In the genomic region with DNA sequence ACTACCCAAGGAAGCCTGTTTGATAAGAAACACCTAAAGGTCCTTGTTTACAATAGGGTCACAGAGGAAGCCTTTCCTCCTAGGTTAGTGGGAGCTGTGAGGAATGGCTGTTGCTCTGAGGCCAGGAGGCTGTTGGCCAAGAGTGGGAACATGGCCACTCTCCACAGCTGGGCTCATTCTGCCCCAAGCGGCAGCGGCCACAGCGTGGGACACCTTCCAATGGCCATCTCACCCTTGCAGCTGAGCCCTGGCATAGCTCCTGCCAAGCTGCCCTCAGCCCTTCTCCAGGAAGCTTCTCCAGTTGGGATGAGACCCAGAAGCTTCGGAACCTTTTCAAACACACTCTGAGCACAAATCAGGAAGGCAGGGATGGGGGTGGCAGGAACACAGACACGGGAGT, we compare ENCODE assay signal across 15 cellular contexts.
DNase-seq lines count a peak whose midpoint lies in the region; ATAC-seq and TF ChIP-seq lines count a peak whose summit lies in the region.
"Had no signal": no experiment of that assay in that cellular context is flagged by ENCODE, and none has a peak within 500 bp of the region (broad histone marks: within the 10 kb centered on the region; RNA-seq: fewer than 3 reads in every experiment).

No MANE protein-coding gene starts in this region.

- H3K4ac ChIP-seq in trophoblast cell (ENCODE audit: low read depth, low read length) = no peak overlapping the region

- no peak overlapping the region for H2AK5ac ChIP-seq in trophoblast cell (ENCODE audit: low read length)

- H3K4me1 ChIP-seq in PC-3 (ENCODE audit: insufficient read depth, low read length) (peaks cover 48% of the 10 kb centered on the region), trophoblast cell (ENCODE audit: control insufficient read depth in 1 of 2, insufficient read depth in 2 of 2, low read length in 2 of 2) (peaks cover 12 to 25% of the 10 kb centered on the region in 2 experiments)
- H3K4me1 ChIP-seq: sigmoid colon had no signal

- no peak overlapping the region for H2BK120ac ChIP-seq in trophoblast cell (ENCODE audit: insufficient read depth, low read length, poor library complexity)

- H3K23ac ChIP-seq in trophoblast cell (ENCODE audit: low read length) = no peak overlapping the region

- peak overlapping the region; percentile 87 for H2BK12ac ChIP-seq in trophoblast cell (ENCODE audit: low read length)

- H4K91ac ChIP-seq in trophoblast cell (ENCODE audit: low read depth, low read length) = peak overlapping the region; percentile 28

- H3F3A ChIP-seq in PC-3 (ENCODE audit: low read length, unreplicated experiment) = peaks cover 3% of the 10 kb centered on the region

- no peak overlapping the region for H4K12ac ChIP-seq in trophoblast cell (ENCODE audit: low read depth, low read length)

- H3K18ac ChIP-seq in trophoblast cell (ENCODE audit: low read length) = peak overlapping the region; percentile 40

- peak overlapping the region; percentile 11 for H4K8ac ChIP-seq in trophoblast cell (ENCODE audit: low read depth, low read length)

- H3K4me3 ChIP-seq in PC-3 (ENCODE audit: low read length) (no peak overlapping the region), trophoblast cell (ENCODE audit: low read depth, low read length) (no peak overlapping the region)
- H3K4me3 ChIP-seq: sigmoid colon, stomach had no signal

- ATAC-seq in PC-3 = no peak

- H3K9me2 ChIP-seq in PC-3 (replicated peaks; ENCODE audit: low read length) = no peaks in the 10 kb centered on the region

- peak overlapping the region; percentile 46 for H2BK5ac ChIP-seq in trophoblast cell (ENCODE audit: low read depth, low read length, poor library complexity)

- no peaks in the 10 kb centered on the region for H3K79me2 ChIP-seq in PC-3 (ENCODE audit: low read length)
- H3K79me2 ChIP-seq in trophoblast cell (ENCODE audit: control insufficient read depth, insufficient read depth, low read length, poor library complexity) = peaks cover 2% of the 10 kb centered on the region

- peaks cover 7% of the 10 kb centered on the region for H3K79me1 ChIP-seq in trophoblast cell (ENCODE audit: low read length)

- no peaks in the 10 kb centered on the region for H3K27me3 ChIP-seq in PC-3 (ENCODE audit: low read length)
- no peaks in the 10 kb centered on the region for H3K27me3 ChIP-seq in trophoblast cell (ENCODE audit: insufficient read depth, low read length)
- H3K27me3 ChIP-seq: sigmoid colon had no signal

- H3K36me3 ChIP-seq in PC-3 (ENCODE audit: low read depth, low read length) = no peaks in the 10 kb centered on the region
- H3K36me3 ChIP-seq in trophoblast cell (ENCODE audit: control insufficient read depth in 1 of 2, insufficient read depth in 2 of 2, low read length in 2 of 2) = peaks cover 2 to 3% of the 10 kb centered on the region in 2 experiments
- H3K36me3 ChIP-seq: sigmoid colon, stomach had no signal

- no TSS peak for BruUV-seq in PC-3 (replicated peaks; lab: Mats Ljungman, UMichigan)

- H3K9ac ChIP-seq in PC-3 (ENCODE audit: low read length) (peak overlapping the region; percentile 33; the same call in 1 of the 2 replicates), trophoblast cell (ENCODE audit: low read length) (no peak overlapping the region)

- no peak overlapping the region for H3K14ac ChIP-seq in trophoblast cell (ENCODE audit: low read length)

- no CpG with 5 or more reads among the region's 5 CpGs for WGBS in trophoblast cell (ENCODE audit: extremely low coverage, insufficient coverage, insufficient read length)

- H3K27ac ChIP-seq in PC-3 (ENCODE audit: low read length) = peak overlapping the region; percentile 83
- H3K27ac ChIP-seq in trophoblast cell (ENCODE audit: low read depth, low read length) = no peak overlapping the region
- H3K27ac ChIP-seq: sigmoid colon, stomach had no signal

- CTCF ChIA-PET in PC-3 (lab: Charles Lee) = no interaction called here

- TF ChIP-seq CTCF in PC-3 (conservative IDR thresholded peaks at IDR 0.05; ENCODE audit: low read depth, low read length) = no peak

- no peaks in the 10 kb centered on the region for H4K20me1 ChIP-seq in PC-3 (ENCODE audit: low read length)

- POLR2A ChIA-PET in PC-3 (lab: Charles Lee; ENCODE audit: unreplicated experiment) = no interaction called here

- intact Hi-C loops in PC-3 (cut with micrococcal nuclease) = loop anchor here (2.0 to 10.0 kb wide), 3 partner anchors 34 to 82 kb away; no protein-coding TSS in a partner anchor

- H3K4me2 ChIP-seq in PC-3 (ENCODE audit: low read length) (peak overlapping the region; percentile 67), trophoblast cell (ENCODE audit: low read length) (no peak overlapping the region)

- DNase-seq in C1 segment of cervical spinal cord (lab: John Stamatoyannopoulos, UW) (peak in 10 of 14 donors; percentile 1 to 61 (median 15)), PC-3 (no peak), fibroblast of gingiva (ENCODE audit: low read depth) (peak; percentile 38), trophoblast cell (no peak), HT-29 (ENCODE audit: low spot score) (no peak), SK-N-DZ (ENCODE audit: low spot score) (no peak), HuH-7 (ENCODE audit: low spot score) (no peak)
- DNase-seq in activated T-cell treated with anti-CD3 and anti-CD28 coated beads, Interleukin-2, amount 50 U/mL, for 1 hour = no peak
- DNase-seq: activated CD8-positive, alpha-beta memory T cell treated with anti-CD3 and anti-CD28 coated beads, Interleukin-2, amount 50 U/mL, for 4 hours; EL; NCI-H1436 treated with DMSO at 0.1 percent for 48 hours; NCI-H526 treated with DMSO at 0.1 percent for 48 hours; RPMI8226; sigmoid colon; stomach had no signal

- H3K9me3 ChIP-seq in PC-3 (ENCODE audit: low read length) = no peaks in the 10 kb centered on the region
- H3K9me3 ChIP-seq in trophoblast cell (ENCODE audit: insufficient read depth, low read depth, low read length) = no peaks in the 10 kb centered on the region
- H3K9me3 ChIP-seq: sigmoid colon, stomach had no signal

- H2AFZ ChIP-seq in PC-3 (ENCODE audit: low read length) = no peak overlapping the region
- H2AFZ ChIP-seq in trophoblast cell (ENCODE audit: insufficient read depth, low read length, poor library complexity) = no peak overlapping the region

Comparison
In these comparisons a context has a peak if more than half of its experiments do, and no peak if none do; other contexts are left out.
1. DNase-seq: peak in C1 segment of cervical spinal cord (10 of 14) and fibroblast of gingiva (single experiment); none in PC-3 (single experiment), trophoblast cell (0 of 2), HT-29 (single experiment), SK-N-DZ (single experiment), activated T-cell treated with anti-CD3 and anti-CD28 coated beads, Interleukin-2, amount 50 U/mL, for 1 hour (single experiment) and HuH-7 (single experiment).